In genomic region chr1:161096514-161096913, GRCh38 we compare ENCODE assay signal across 13 cellular contexts. TPM values are rescaled to one million over a fixed set of nuclear protein-coding genes. Genes with fewer than 3 reads are reported as not detected.
DNase-seq lines count a peak whose midpoint lies in the region; ATAC-seq and TF ChIP-seq lines count a peak whose summit lies in the region.
"Had no signal": no experiment of that assay in that cellular context is flagged by ENCODE, and none has a peak within 500 bp of the region (broad histone marks: within the 10 kb centered on the region; RNA-seq: fewer than 3 reads in every experiment).

No MANE protein-coding gene starts in this region.

- no peaks in the 10 kb centered on the region for H3K9me3 ChIP-seq in CD8-positive, alpha-beta memory T cell (ENCODE audit: low read length)
- H3K9me3 ChIP-seq in osteoblast (ENCODE audit: low read depth, low read length), result no peaks in the 10 kb centered on the region
- no peaks in the 10 kb centered on the region for H3K9me3 ChIP-seq in right lobe of liver

- peak overlapping the region in 2 of 7 donors; percentile 59 to 88 for H3K4me3 Mint-ChIP-seq in CD8-positive, alpha-beta memory T cell

- H3K27me3 ChIP-seq in CD8-positive, alpha-beta memory T cell (ENCODE audit: insufficient read depth, low read length, poor library complexity, severe bottlenecking), result no peaks in the 10 kb centered on the region
- H3K27me3 ChIP-seq in osteoblast (ENCODE audit: insufficient read depth, low read length) (no peaks in the 10 kb centered on the region), right lobe of liver (no peaks in the 10 kb centered on the region)

- H3K9me3 Mint-ChIP-seq in CD8-positive, alpha-beta memory T cell, result peaks cover 0 to 4% (median 3%) of the 10 kb centered on the region in 5 donors

- H2AFZ ChIP-seq in osteoblast (ENCODE audit: low read length), result no peak overlapping the region

- TF ChIP-seq CTCF in fibroblast of mammary gland (conservative IDR thresholded peaks at IDR 0.05; ENCODE audit: control insufficient read depth, insufficient read depth, low read depth, low read length), result no peak
- no peak for TF ChIP-seq CTCF in osteoblast (IDR thresholded peaks at IDR 0.05; ENCODE audit: extremely low read depth, low read depth, low read length)
- TF ChIP-seq CTCF in right lobe of liver (IDR thresholded peaks at IDR 0.05), result no peak

- CTCF ChIA-PET in CD8-positive, alpha-beta memory T cell (lab: Charles Lee), result interaction anchor here (0.6 to 7.8 kb wide), 17 partner anchors 10 to 328 kb away, joined by 3 to 128 read pairs (median 9); partner anchors contain the start of genes ARHGAP30, DEDD, F11R and TSTD1

- H3K36me3 Mint-ChIP-seq in CD8-positive, alpha-beta memory T cell, result peaks cover 0 to 23% (median 5%) of the 10 kb centered on the region in 3 donors

- DNase-seq in CD8-positive, alpha-beta memory T cell, result no peak
- peak; percentile 59 for DNase-seq in MV-4-11 (lab: John Stamatoyannopoulos, UW)
- DNase-seq in fibroblast of mammary gland (ENCODE audit: low read depth), result peak; percentile 88
- DNase-seq in osteoblast (ENCODE audit: insufficient read length, low spot score, missing footprints), result peak; percentile 95
- DNase-seq in right lobe of liver, result no peak
- DNase-seq in foreskin melanocyte, result no peak
- DNase-seq: glutamatergic neuron; NCI-H774; stimulated activated CD4-positive, alpha-beta T cell treated with anti-CD3 and anti-CD28 coated beads, Interleukin-4, amount 100 ng/mL, for 24 hours had no signal

- no peak for ATAC-seq in HG03460 (IDR thresholded peaks at IDR 0.05; ENCODE audit: unreplicated experiment)
- no peak for ATAC-seq in HG02885 (IDR thresholded peaks at IDR 0.05; ENCODE audit: poor library complexity, unreplicated experiment)
- no peak for ATAC-seq in right lobe of liver

- H3K4me2 ChIP-seq in osteoblast (ENCODE audit: insufficient read depth, low read length), result no peak overlapping the region

- H3K4me1 Mint-ChIP-seq in CD8-positive, alpha-beta memory T cell, result peaks cover 17 to 26% (median 19%) of the 10 kb centered on the region in 3 donors

- peaks cover 0 to 19% of the 10 kb centered on the region in 2 donors for H3K27me3 Mint-ChIP-seq in CD8-positive, alpha-beta memory T cell

- peaks cover 7% of the 10 kb centered on the region for H4K20me1 ChIP-seq in osteoblast (ENCODE audit: insufficient read depth, low read length)

- H3K4me1 ChIP-seq in CD8-positive, alpha-beta memory T cell (ENCODE audit: insufficient read depth, low read length), result peaks cover 8% of the 10 kb centered on the region
- H3K4me1 ChIP-seq in osteoblast (ENCODE audit: insufficient read depth, low read length) (peaks cover 22% of the 10 kb centered on the region), right lobe of liver (peaks cover 0 to 11% (median 2%) of the 10 kb centered on the region in 4 donors)

- no peaks in the 10 kb centered on the region for H3K79me2 ChIP-seq in osteoblast (ENCODE audit: insufficient read depth, low read length)

- peak overlapping the region in 7 of 8 donors; percentile 10 to 97 (median 94) for H3K27ac Mint-ChIP-seq in CD8-positive, alpha-beta memory T cell

- no peak overlapping the region for H3K4me3 ChIP-seq in CD8-positive, alpha-beta memory T cell (ENCODE audit: low read length)
- H3K4me3 ChIP-seq in fibroblast of mammary gland (ENCODE audit: control insufficient read depth, low read depth, low read length) (no peak overlapping the region), osteoblast (ENCODE audit: insufficient read depth, low read length) (no peak overlapping the region), right lobe of liver (no peak overlapping the region)

- intact Hi-C loops in right lobe of liver (cut with DNase I), result loop anchor here in 1 of 2 donors (5.0 kb wide), 1 partner anchor 104 kb away; no protein-coding TSS in a partner anchor

- POLR2A ChIA-PET in CD8-positive, alpha-beta memory T cell (lab: Charles Lee), result interaction anchor here (1.0 to 4.2 kb wide), 5 partner anchors 21 to 58 kb away, joined by 4 to 34 read pairs (median 9); partner anchors contain the start of genes ARHGAP30, NIT1, PFDN2 and TSTD1

- peaks cover under 1% of the 10 kb centered on the region for H3K36me3 ChIP-seq in CD8-positive, alpha-beta memory T cell (ENCODE audit: insufficient read depth, low read length)
- H3K36me3 ChIP-seq in osteoblast (ENCODE audit: insufficient read depth, low read length) (peaks cover 16% of the 10 kb centered on the region), right lobe of liver (peaks cover 0 to 17% (median 6%) of the 10 kb centered on the region in 4 donors)

- TF ChIP-seq POLR2A in right lobe of liver (IDR thresholded peaks at IDR 0.05), result no peak

- 19% methylated on average over 1 of the region's 1 CpG for WGBS in right lobe of liver (ENCODE audit: insufficient coverage, low coverage, low lambda C conversion rate, missing lambda C conversion rate)

- no peak overlapping the region for H3K27ac ChIP-seq in CD8-positive, alpha-beta memory T cell (ENCODE audit: low read depth, low read length)
- no peak overlapping the region for H3K27ac ChIP-seq in osteoblast (ENCODE audit: low read depth, low read length)
- H3K27ac ChIP-seq in right lobe of liver, result no peak overlapping the region
- H3K27ac ChIP-seq: KMS-11 had no signal

RNA-seq across cellular contexts. Expression of gene KLHDC9, which starts 1.6 kb away (rescaled TPM):
- total RNA-seq in CD8-positive, alpha-beta memory T cell, result under 1 TPM; 0.42 to 0.49 TPM
- polyA plus RNA-seq in CD8-positive, alpha-beta memory T cell, result not detected
- total RNA-seq in osteoblast (1.4 and 1.5 TPM in 2 replicates), right lobe of liver (1 to 10 TPM; 1.4 to 6.8 (median 2.9) TPM)

RNA-seq across cellular contexts. Expression of gene NECTIN4, which starts 7.2 kb away (rescaled TPM):
- total RNA-seq in CD8-positive, alpha-beta memory T cell, result under 1 TPM; 0.09 TPM
- polyA plus RNA-seq in CD8-positive, alpha-beta memory T cell, result not detected
- total RNA-seq in osteoblast (under 0.01 TPM in 2 replicates), right lobe of liver (not detected)
- polyA plus RNA-seq: neural cell had no signal

RNA-seq across cellular contexts. Expression of gene PFDN2, which starts 21.3 kb away (rescaled TPM):
- 100 to 1,000 TPM; 133 to 142 TPM for total RNA-seq in CD8-positive, alpha-beta memory T cell
- polyA plus RNA-seq in CD8-positive, alpha-beta memory T cell, result 96.4 TPM
- total RNA-seq in osteoblast, result 17.7 and 27.9 TPM in 2 replicates
- total RNA-seq in right lobe of liver, result 10 to 100 TPM; 16.6 to 37.5 (median 25.8) TPM

RNA-seq across cellular contexts. Expression of gene NIT1, which starts 21.4 kb away (rescaled TPM):
- 10 to 100 TPM; 33.9 to 36.3 TPM for total RNA-seq in CD8-positive, alpha-beta memory T cell
- 16.7 TPM for polyA plus RNA-seq in CD8-positive, alpha-beta memory T cell
- 23.9 and 28.0 TPM in 2 replicates for total RNA-seq in osteoblast
- total RNA-seq in right lobe of liver, result 10 to 100 TPM; 36.9 to 67.8 (median 45.8) TPM

RNA-seq across cellular contexts. Expression of gene ARHGAP30, which starts 26.8 kb away (rescaled TPM):
- total RNA-seq in CD8-positive, alpha-beta memory T cell, result 100 to 1,000 TPM; 147 to 149 TPM
- 213 TPM for polyA plus RNA-seq in CD8-positive, alpha-beta memory T cell
- total RNA-seq in osteoblast, result under 0.01 TPM in 1 of 2 replicates, not detected in the other
- 1 to 10 TPM; 2.8 to 7.4 (median 3.6) TPM for total RNA-seq in right lobe of liver
- polyA plus RNA-seq: neural cell had no signal

Comparison
In these comparisons a context has a peak if more than half of its experiments do, and no peak if none do; other contexts are left out.
1. DNase-seq: peak in MV-4-11 (single experiment), fibroblast of mammary gland (single experiment) and osteoblast (single experiment); none in CD8-positive, alpha-beta memory T cell (0 of 5), right lobe of liver (0 of 3) and foreskin melanocyte (single experiment).